Comparison of ENCODE assay signal across 13 cellular contexts in genomic region chr7:152574892-152575511, GRCh38.
DNase-seq lines count a peak whose midpoint lies in the region; ATAC-seq and TF ChIP-seq lines count a peak whose summit lies in the region.
"Had no signal": no experiment of that assay in that cellular context is flagged by ENCODE, and none has a peak within 500 bp of the region (broad histone marks: within the 10 kb centered on the region; RNA-seq: fewer than 3 reads in every experiment).

No MANE protein-coding gene starts in this region.

- ATAC-seq in GM21447 (IDR thresholded peaks at IDR 0.05; ENCODE audit: unreplicated experiment) (peak; percentile 56), Right ventricle myocardium superior (ENCODE audit: poor library complexity) (no peak)
- ATAC-seq: activated CD8-positive, alpha-beta T cell treated with anti-CD3 and anti-CD28 coated beads, Interleukin-2, amount 10 ng/mL, durations not matched to agents 7 days and 5 days; heart right ventricle had no signal

- H3K4me3 ChIP-seq in sigmoid colon = no peak overlapping the region
- H3K4me3 ChIP-seq: heart right ventricle, stomach had no signal

- TF ChIP-seq CTCF in sigmoid colon (IDR thresholded peaks at IDR 0.05) = no peak

- H3K27ac ChIP-seq in sigmoid colon = no peak overlapping the region
- H3K27ac ChIP-seq: heart right ventricle, stomach had no signal

- no peaks in the 10 kb centered on the region for H3K4me1 ChIP-seq in sigmoid colon
- H3K4me1 ChIP-seq: heart right ventricle, stomach had no signal

- no peak for TF ChIP-seq EP300 in sigmoid colon (IDR thresholded peaks at IDR 0.05)

- no peak for TF ChIP-seq POLR2A in sigmoid colon (IDR thresholded peaks at IDR 0.05)

- DNase-seq in DMS79 treated with DMSO at 0.1 percent for 48 hours (lab: John Stamatoyannopoulos, UW) (peak; percentile 13), NCI-H1417 treated with DMSO at 0.1 percent for 48 hours (lab: John Stamatoyannopoulos, UW) (peak; percentile 59), kidney tubule cell (ENCODE audit: low spot score) (peak; percentile 46), sigmoid colon (no peak), EL (no peak), NCI-H82 treated with DMSO at 0.1 percent for 48 hours (lab: John Stamatoyannopoulos, UW; ENCODE audit: unreplicated experiment) (no peak), Right ventricle myocardium superior (no peak)
- DNase-seq: activated CD8-positive, alpha-beta T cell treated with anti-CD3 and anti-CD28 coated beads, Interleukin-2, amount 10 ng/mL, durations not matched to agents 7 days and 5 days; dermis blood vessel endothelial cell; GOT3; heart right ventricle; stomach had no signal

- H3K27me3 ChIP-seq in sigmoid colon = no peaks in the 10 kb centered on the region
- H3K27me3 ChIP-seq: heart right ventricle had no signal

- intact Hi-C loops in sigmoid colon (cut with DNase I) = no loop called here
- intact Hi-C loops in Right ventricle myocardium superior (cut with DNase I) = no loop called here

- WGBS in sigmoid colon, 2 donors = 15 to 51% methylated on average over 14 of the region's 14 CpGs

- no peaks in the 10 kb centered on the region for H3K9me3 ChIP-seq in sigmoid colon
- H3K9me3 ChIP-seq: stomach had no signal

- H3K36me3 ChIP-seq in sigmoid colon = no peaks in the 10 kb centered on the region
- H3K36me3 ChIP-seq: heart right ventricle, stomach had no signal

Comparison
In these comparisons a context has a peak if more than half of its experiments do, and no peak if none do; other contexts are left out.
1. DNase-seq: peak in DMS79 treated with DMSO at 0.1 percent for 48 hours (single experiment), NCI-H1417 treated with DMSO at 0.1 percent for 48 hours (single experiment) and kidney tubule cell (single experiment); none in sigmoid colon (single experiment), EL (single experiment), NCI-H82 treated with DMSO at 0.1 percent for 48 hours (single experiment) and Right ventricle myocardium superior (single experiment).